In genomic region chr20:62025832-62026563, GRCh38 we compare ENCODE assay signal across 8 cellular contexts. TPM values are rescaled to one million over a fixed set of nuclear protein-coding genes. Genes with fewer than 3 reads are reported as not detected.
DNase-seq lines count a peak whose midpoint lies in the region; TF ChIP-seq lines count a peak whose summit lies in the region.

No MANE protein-coding gene starts in this region.

- H3K4me1 ChIP-seq in ascending aorta (peaks cover 0 to 8% of the 10 kb centered on the region in 2 donors), transverse colon (peaks cover 2 to 20% (median 9%) of the 10 kb centered on the region in 4 donors)

- intact Hi-C loops in ascending aorta (cut with DNase I): no loop called here
- intact Hi-C loops in transverse colon (cut with DNase I; ENCODE audit: low total_unique reads): loop anchor here (5.0 kb wide), 1 partner anchor 36 kb away; no protein-coding TSS in a partner anchor

- H3K27ac ChIP-seq in ascending aorta (no peak overlapping the region), transverse colon (no peak overlapping the region)

- H3K4me3 ChIP-seq in ascending aorta (no peak overlapping the region), transverse colon (no peak overlapping the region)

- no peak for TF ChIP-seq EP300 in transverse colon (IDR thresholded peaks at IDR 0.05; ENCODE audit: low read depth)

- H3K9me3 ChIP-seq in ascending aorta: no peaks in the 10 kb centered on the region
- no peaks in the 10 kb centered on the region for H3K9me3 ChIP-seq in transverse colon

- TF ChIP-seq CTCF in ascending aorta (IDR thresholded peaks at IDR 0.05) (peak in 2 of 3 experiments; percentile 21 to 36), transverse colon (IDR thresholded peaks at IDR 0.05) (peak; percentile 16 to 37 (median 30))

- in situ Hi-C loops in transverse colon (cut with MboI; ENCODE audit: low pct_ligation_motif_present in 1 of 4, low pct_unique_long_range_greater_than_20kb in 1 of 4, low sequenced_read_pairs in 3 of 4): loop anchor here in 1 of 4 donors (10.0 kb wide), 1 partner anchor 119 kb away; the partner anchor contains the start of genes PSMA7 and SS18L1

- H3K27me3 ChIP-seq in ascending aorta: no peaks in the 10 kb centered on the region
- no peaks in the 10 kb centered on the region for H3K27me3 ChIP-seq in transverse colon

- no peak for TF ChIP-seq POLR2A in transverse colon (IDR thresholded peaks at IDR 0.05)

- H3K36me3 ChIP-seq in ascending aorta (no peaks in the 10 kb centered on the region), transverse colon (no peaks in the 10 kb centered on the region)

- DNase-seq in activated gamma-delta T cell treated with Interleukin-2 at 50 U/mL for 16 hours: peak; percentile 16
- no peak for DNase-seq in activated gamma-delta T cell (lab: John Stamatoyannopoulos, UW)
- no peak for DNase-seq in ascending aorta (ENCODE audit: low spot score in 2 of 2)
- DNase-seq in left kidney (ENCODE audit: low read depth, low spot score): peak; percentile 79
- DNase-seq in transverse colon: no peak
- no peak for DNase-seq in SKM-1 (lab: John Stamatoyannopoulos, UW; ENCODE audit: unreplicated experiment)
- no peak for DNase-seq in T-helper 2 cell
- DNase-seq in activated CD4-positive, CD25-positive, alpha-beta regulatory T cell treated with anti-CD3 and anti-CD28 coated beads, Interleukin-2, amount 50 U/mL, for 72 hours: no peak

- WGBS in transverse colon (ENCODE audit: low coverage in 1 of 2), 2 donors: 36 to 59% methylated on average over 6 to 22 of the region's 22 CpGs

RNA-seq across cellular contexts. Expression of gene TAF4, which starts 39.7 kb away (rescaled TPM):
- total RNA-seq in ascending aorta (166 TPM), transverse colon (10 to 100 TPM; 18.9 to 39.5 (median 24.3) TPM)

Comparison
In these comparisons a context has a peak if more than half of its experiments do, and no peak if none do; other contexts are left out.
1. DNase-seq: peak in activated gamma-delta T cell treated with Interleukin-2 at 50 U/mL for 16 hours (single experiment) and left kidney (single experiment); none in activated gamma-delta T cell (single experiment), ascending aorta (0 of 2), transverse colon (single experiment), SKM-1 (single experiment), T-helper 2 cell (0 of 5) and activated CD4-positive, CD25-positive, alpha-beta regulatory T cell treated with anti-CD3 and anti-CD28 coated beads, Interleukin-2, amount 50 U/mL, for 72 hours (single experiment).